In the genomic region with DNA sequence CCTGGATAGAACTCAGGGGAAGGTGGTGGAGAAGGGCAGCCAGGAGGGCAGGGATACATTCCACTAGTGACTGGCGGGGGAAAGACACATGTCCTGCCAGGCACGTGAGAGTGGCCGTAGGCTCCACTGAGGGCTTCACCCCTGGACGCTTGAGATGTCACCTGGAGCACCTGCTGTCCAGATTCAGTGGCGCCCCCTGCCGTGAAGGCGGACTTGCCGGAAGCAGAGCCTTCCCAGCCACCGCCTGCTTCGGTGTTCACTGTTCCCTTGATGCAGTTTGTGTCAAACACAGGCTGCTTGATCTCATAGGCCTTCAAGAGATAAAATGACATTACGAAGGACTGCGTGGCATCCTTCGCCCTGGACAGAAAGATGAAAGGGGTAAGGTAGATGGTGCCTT, we compare ENCODE assay signal across 17 cellular contexts.
A peak's percentile ranks its signal among the peaks of the same experiment; 100 is the strongest.
DNase-seq lines count a peak whose midpoint lies in the region; ATAC-seq, FAIRE-seq and TF ChIP-seq lines count a peak whose summit lies in the region.
"Had no signal": no experiment of that assay in that cellular context is flagged by ENCODE, and none has a peak within 500 bp of the region (broad histone marks: within the 10 kb centered on the region; RNA-seq: fewer than 3 reads in every experiment).

No MANE protein-coding gene starts in this region.

- no peaks in the 10 kb centered on the region for H3K79me1 ChIP-seq in neuronal stem cell (ENCODE audit: low read depth, low read length)

- no peak overlapping the region for H3K9ac ChIP-seq in neuronal stem cell (ENCODE audit: low read depth, low read length, poor library complexity)
- H3K9ac ChIP-seq: BLaER1 treated with 17β-estradiol and CSF1 and Interleukin-3, amounts not matched to agents 10 nM and 100 nM had no signal

- no peak overlapping the region for H2AK5ac ChIP-seq in neuronal stem cell (ENCODE audit: low read depth, low read length)

- no peak overlapping the region for H2BK5ac ChIP-seq in neuronal stem cell (ENCODE audit: low read length)

- peak; percentile 23 for DNase-seq in GM23338 (ENCODE audit: low spot score)
- peak; percentile 47 for DNase-seq in WTC11 (ENCODE audit: low spot score)
- no peak for DNase-seq in neuronal stem cell (ENCODE audit: low spot score)
- no peak for DNase-seq in HCEC 1CT
- no peak for DNase-seq in HTR-8/SVneo (ENCODE audit: insufficient read length, low spot score)
- DNase-seq in DMS79 treated with DMSO at 0.1 percent for 48 hours (lab: John Stamatoyannopoulos, UW), result no peak
- DNase-seq: ACHN; Calu3; CD4-positive, alpha-beta T cell; DMS 273 treated with DMSO at 0.1 percent for 48 hours; DMS79; EL had no signal

- H3K4me1 ChIP-seq in GM23338 (ENCODE audit: insufficient read depth) (no peaks in the 10 kb centered on the region), neuronal stem cell (ENCODE audit: control insufficient read depth in 2 of 2, insufficient read depth in 1 of 2, low read depth in 1 of 2, low read length in 2 of 2) (peaks cover 8 to 10% of the 10 kb centered on the region in 2 donors)
- H3K4me1 ChIP-seq: BLaER1 treated with 17β-estradiol and CSF1 and Interleukin-3, amounts not matched to agents 10 nM and 100 nM had no signal

- no peak for FAIRE-seq in HTR-8/SVneo (lab: Jason Lieb, UNC)
- FAIRE-seq: G401.6, GM19239 had no signal

- H2BK12ac ChIP-seq in neuronal stem cell (ENCODE audit: low read length), result no peak overlapping the region

- H3K14ac ChIP-seq in neuronal stem cell (ENCODE audit: low read length), result no peak overlapping the region

- no peak overlapping the region for H3K23ac ChIP-seq in neuronal stem cell (ENCODE audit: low read depth, low read length, poor library complexity)

- H3K36me3 Mint-ChIP-seq in GM23338 (ENCODE audit: low read depth) (no peaks in the 10 kb centered on the region), WTC11 (no peaks in the 10 kb centered on the region)
- H3K36me3 Mint-ChIP-seq: IgD-negative memory B cell had no signal

- no CpG with 5 or more reads among the region's 13 CpGs for WGBS in neuronal stem cell (ENCODE audit: extremely low coverage in 2 of 2, insufficient read length in 2 of 2, insufficient replicate concordance in 1 of 2), 2 donors

- no peak for ATAC-seq in GM23338
- ATAC-seq in WTC11, result no peak

- CTCF ChIA-PET in WTC11 (lab: Charles Lee), result no interaction called here

- no peak overlapping the region for H2BK120ac ChIP-seq in neuronal stem cell (ENCODE audit: low read depth, low read length)

- H3K4ac ChIP-seq in neuronal stem cell (ENCODE audit: low read length), result no peak overlapping the region

- H3K4me1 Mint-ChIP-seq in GM23338 (no peaks in the 10 kb centered on the region), WTC11 (peaks cover 5% of the 10 kb centered on the region; the same call in 1 of the 2 replicates)
- H3K4me1 Mint-ChIP-seq: IgD-negative memory B cell had no signal

- H3K36me3 ChIP-seq in GM23338 (ENCODE audit: insufficient read depth) (no peaks in the 10 kb centered on the region), neuronal stem cell (replicated peaks in 1 of 2; ENCODE audit: control insufficient read depth in 2 of 2, insufficient read depth in 2 of 2, low read length in 2 of 2) (no peaks in the 10 kb centered on the region)
- H3K36me3 ChIP-seq: BLaER1 treated with 17β-estradiol and CSF1 and Interleukin-3, amounts not matched to agents 10 nM and 100 nM had no signal

- no peak overlapping the region for H2BK15ac ChIP-seq in neuronal stem cell (ENCODE audit: low read length)

- H3K4me2 ChIP-seq in GM23338 (no peak overlapping the region), neuronal stem cell (ENCODE audit: insufficient read depth, low read length, poor library complexity, severe bottlenecking) (no peak overlapping the region)
- H3K4me2 ChIP-seq: BLaER1 treated with 17β-estradiol and CSF1 and Interleukin-3, amounts not matched to agents 10 nM and 100 nM had no signal

- H3K9me3 Mint-ChIP-seq in GM23338 (no peaks in the 10 kb centered on the region; the same call in 2 of the 3 replicates), WTC11 (peaks cover 6% of the 10 kb centered on the region)
- H3K9me3 Mint-ChIP-seq: CD4-positive, alpha-beta T cell had no signal

- no peaks in the 10 kb centered on the region for H3F3A ChIP-seq in GM23338 (replicated peaks; ENCODE audit: low read depth)

- H3K27ac Mint-ChIP-seq in GM23338 (no peak overlapping the region), WTC11 (no peak overlapping the region)
- H3K27ac Mint-ChIP-seq: CD4-positive, alpha-beta T cell; IgD-negative memory B cell had no signal

- peaks cover 0 to 6% of the 10 kb centered on the region in 2 donors for H3K9me3 ChIP-seq in neuronal stem cell (replicated peaks in 1 of 2; ENCODE audit: control insufficient read depth in 2 of 2, insufficient read depth in 1 of 2, low read depth in 1 of 2, low read length in 2 of 2)

- H4K8ac ChIP-seq in neuronal stem cell (ENCODE audit: low read depth, low read length), result peak overlapping the region; percentile 45

- H3K27me3 Mint-ChIP-seq in GM23338 (ENCODE audit: insufficient read depth, low read depth, poor library complexity) (no peaks in the 10 kb centered on the region), WTC11 (ENCODE audit: low read depth) (no peaks in the 10 kb centered on the region)
- H3K27me3 Mint-ChIP-seq: CD4-positive, alpha-beta T cell had no signal

- H3K27ac ChIP-seq in 22Rv1 (no peak overlapping the region), GM23338 (ENCODE audit: low read depth) (no peak overlapping the region), neuronal stem cell (replicated peaks; ENCODE audit: low read length) (no peak overlapping the region)
- H3K27ac ChIP-seq: BLaER1 treated with 17β-estradiol and CSF1 and Interleukin-3, amounts not matched to agents 10 nM and 100 nM had no signal

- no peaks in the 10 kb centered on the region for H3K79me2 ChIP-seq in GM23338 (replicated peaks; ENCODE audit: insufficient read depth)

- H3K27me3 ChIP-seq in GM23338 (ENCODE audit: insufficient read depth) (no peaks in the 10 kb centered on the region), neuronal stem cell (ENCODE audit: control insufficient read depth in 3 of 3, insufficient read depth in 3 of 3, low read depth in 1 of 3, low read length in 3 of 3) (no peaks in the 10 kb centered on the region)
- H3K27me3 ChIP-seq: BLaER1 treated with 17β-estradiol and CSF1 and Interleukin-3, amounts not matched to agents 10 nM and 100 nM had no signal

- TF ChIP-seq CTCF in 22Rv1 (IDR thresholded peaks at IDR 0.05) (peak; percentile 33), GM23338 (conservative IDR thresholded peaks at IDR 0.05; ENCODE audit: low read depth in 2 of 2) (peak; percentile 19 to 49; a peak in 3 of 4 replicates), WTC11 (IDR thresholded peaks at IDR 0.05) (no peak)

- H3K4me3 ChIP-seq in GM23338 (no peak overlapping the region), neuronal stem cell (ENCODE audit: low read length in 2 of 2) (no peak overlapping the region)
- H3K4me3 ChIP-seq: BLaER1 treated with 17β-estradiol and CSF1 and Interleukin-3, amounts not matched to agents 10 nM and 100 nM had no signal

- no peak overlapping the region for H3K18ac ChIP-seq in neuronal stem cell (ENCODE audit: low read length)

- H4K20me1 ChIP-seq in GM23338 (replicated peaks; ENCODE audit: insufficient read depth), result no peaks in the 10 kb centered on the region
- H4K20me1 ChIP-seq: BLaER1 treated with 17β-estradiol and CSF1 and Interleukin-3, amounts not matched to agents 10 nM and 100 nM had no signal

- H4K91ac ChIP-seq in neuronal stem cell (ENCODE audit: low read depth, low read length, poor library complexity), result no peak overlapping the region

- POLR2A ChIA-PET in WTC11 (lab: Charles Lee), result interaction anchor here (0.6 kb wide), 1 partner anchor 53 kb away, joined by 3 read pairs; no protein-coding TSS in a partner anchor

- H3K4me3 Mint-ChIP-seq in GM23338 (no peak overlapping the region), WTC11 (no peak overlapping the region)
- H3K4me3 Mint-ChIP-seq: CD4-positive, alpha-beta T cell; IgD-negative memory B cell had no signal

- H3K9me2 ChIP-seq in GM23338 (ENCODE audit: insufficient read depth), result peaks cover 5% of the 10 kb centered on the region; the same call in 1 of the 2 replicates

- H2AFZ ChIP-seq in GM23338 (no peak overlapping the region), neuronal stem cell (ENCODE audit: low read length) (no peak overlapping the region)

TF ChIP-seq in GM23338, 12 proteins besides CTCF, POLR2A, EP300 and RAD21 (continues in another document):
- TF ChIP-seq JUNB (IDR thresholded peaks at IDR 0.05; ENCODE audit: unreplicated experiment) (no peak), ZNF114 (CRISPR knock-in tag; IDR thresholded peaks at IDR 0.05) (no peak), ZNF331 (CRISPR knock-in tag; IDR thresholded peaks at IDR 0.05; ENCODE audit: low read depth) (no peak), POLR2AphosphoS5 (IDR thresholded peaks at IDR 0.05; ENCODE audit: low read depth) (no peak)

TF ChIP-seq in WTC11, 78 proteins besides CTCF, POLR2A, EP300 and RAD21:
- TF ChIP-seq, protein P1, sequence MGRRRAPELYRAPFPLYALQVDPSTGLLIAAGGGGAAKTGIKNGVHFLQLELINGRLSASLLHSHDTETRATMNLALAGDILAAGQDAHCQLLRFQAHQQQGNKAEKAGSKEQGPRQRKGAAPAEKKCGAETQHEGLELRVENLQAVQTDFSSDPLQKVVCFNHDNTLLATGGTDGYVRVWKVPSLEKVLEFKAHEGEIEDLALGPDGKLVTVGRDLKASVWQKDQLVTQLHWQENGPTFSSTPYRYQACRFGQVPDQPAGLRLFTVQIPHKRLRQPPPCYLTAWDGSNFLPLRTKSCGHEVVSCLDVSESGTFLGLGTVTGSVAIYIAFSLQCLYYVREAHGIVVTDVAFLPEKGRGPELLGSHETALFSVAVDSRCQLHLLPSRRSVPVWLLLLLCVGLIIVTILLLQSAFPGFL (CRISPR knock-in tag; IDR thresholded peaks at IDR 0.05; ENCODE audit: borderline replicate concordance), result no peak
- no peak for TF ChIP-seq CREM (CRISPR knock-in tag; IDR thresholded peaks at IDR 0.05)
- TF ChIP-seq, protein P2, sequence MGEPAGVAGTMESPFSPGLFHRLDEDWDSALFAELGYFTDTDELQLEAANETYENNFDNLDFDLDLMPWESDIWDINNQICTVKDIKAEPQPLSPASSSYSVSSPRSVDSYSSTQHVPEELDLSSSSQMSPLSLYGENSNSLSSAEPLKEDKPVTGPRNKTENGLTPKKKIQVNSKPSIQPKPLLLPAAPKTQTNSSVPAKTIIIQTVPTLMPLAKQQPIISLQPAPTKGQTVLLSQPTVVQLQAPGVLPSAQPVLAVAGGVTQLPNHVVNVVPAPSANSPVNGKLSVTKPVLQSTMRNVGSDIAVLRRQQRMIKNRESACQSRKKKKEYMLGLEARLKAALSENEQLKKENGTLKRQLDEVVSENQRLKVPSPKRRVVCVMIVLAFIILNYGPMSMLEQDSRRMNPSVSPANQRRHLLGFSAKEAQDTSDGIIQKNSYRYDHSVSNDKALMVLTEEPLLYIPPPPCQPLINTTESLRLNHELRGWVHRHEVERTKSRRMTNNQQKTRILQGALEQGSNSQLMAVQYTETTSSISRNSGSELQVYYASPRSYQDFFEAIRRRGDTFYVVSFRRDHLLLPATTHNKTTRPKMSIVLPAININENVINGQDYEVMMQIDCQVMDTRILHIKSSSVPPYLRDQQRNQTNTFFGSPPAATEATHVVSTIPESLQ (CRISPR knock-in tag; IDR thresholded peaks at IDR 0.05), result no peak

Comparison
In these comparisons a context has a peak if more than half of its experiments do, and no peak if none do; other contexts are left out.
1. DNase-seq: peak in GM23338 (single experiment) and WTC11 (single experiment); none in neuronal stem cell (single experiment), HCEC 1CT (single experiment), HTR-8/SVneo (single experiment) and DMS79 treated with DMSO at 0.1 percent for 48 hours (single experiment).